ENCODE assay signal across 33 cellular contexts in the genomic region with DNA sequence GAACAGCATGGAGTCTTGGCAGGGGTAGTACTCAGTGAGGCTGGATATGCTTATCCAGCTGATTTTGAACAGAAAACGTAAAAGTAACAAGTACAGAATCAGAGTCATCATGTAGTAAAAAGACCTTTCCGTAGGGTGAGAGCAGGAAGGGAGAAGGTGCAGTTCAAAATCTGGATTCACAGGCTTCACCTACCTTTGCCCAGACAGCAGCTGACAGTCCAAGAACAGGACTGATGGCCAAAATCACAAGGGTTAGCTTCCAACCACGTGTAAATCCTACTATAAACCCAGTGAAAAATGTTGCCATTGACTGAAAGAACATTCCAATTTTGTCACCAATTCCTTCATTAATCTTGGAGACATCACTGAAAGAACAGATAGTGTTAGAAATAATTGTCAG. TPM values are rescaled to one million over a fixed set of nuclear protein-coding genes. Genes with fewer than 3 reads are reported as not detected.
"Had no signal": no experiment of that assay in that cellular context is flagged by ENCODE, and none has a peak within 500 bp of the region (broad histone marks: within the 10 kb centered on the region; RNA-seq: fewer than 3 reads in every experiment).

No MANE protein-coding gene starts in this region.

- H3K9me3 Mint-ChIP-seq: activated CD4-positive, alpha-beta T cell treated with anti-CD3 and anti-CD28 coated beads, Interleukin-2, amount 10 ng/mL, durations not matched to agents 24 days and 14 days; activated naive CD4-positive, alpha-beta T cell treated with anti-CD3 and anti-CD28 coated beads for 36 hours; activated naive CD4-positive, alpha-beta T cell treated with anti-CD3 and anti-CD28 coated beads, Interleukin-2, amount 50 U/mL, for 72 hours; activated T-cell treated with anti-CD3 and anti-CD28 coated beads, Interleukin-2, amount 50 U/mL, for 24 hours; activated T-helper 2 cell treated with anti-CD3 and anti-CD28 coated beads, Interferon-gamma antibody, Interleukin-2, Interleukin-4, amounts not matched to agents 10 μg/mL and 5 μg/mL and 100 μg/mL, durations not matched to agents 14 hours and 24 hours and 36 hours; IgD-negative memory B cell; T-helper 1 cell treated with Interleukin-12 subunit alpha and Interleukin-12 subunit beta and Interleukin-4 antibody, amounts not matched to agents 30 μg/mL and 1 μg/mL, for 36 hours; T-helper 2 cell treated with Interferon-gamma antibody and Interleukin-4, amounts not matched to agents 5 μg/mL and 100 μg/mL, for 36 hours had no signal

- ATAC-seq: activated CD8-positive, alpha-beta T cell treated with anti-CD3 and anti-CD28 coated beads, Interleukin-2, amount 10 ng/mL, durations not matched to agents 7 days and 5 days; activated naive CD4-positive, alpha-beta T cell treated with anti-CD3 and anti-CD28 coated beads, Interleukin-2, amount 50 U/mL, for 72 hours; Panc1 had no signal

- H3K4me3 ChIP-seq: MG63, SJCRH30, SK-N-MC had no signal

- H3K36me3 Mint-ChIP-seq: activated naive CD4-positive, alpha-beta T cell treated with anti-CD3 and anti-CD28 coated beads, Interleukin-2, amount 50 U/mL, for 72 hours had no signal

- FAIRE-seq: TTC549 had no signal

- H3K9me3 ChIP-seq: MG63, SJCRH30 had no signal

- H3K4me1 ChIP-seq: SJCRH30 had no signal

- H3K27me3 Mint-ChIP-seq: activated CD4-positive, alpha-beta T cell treated with anti-CD3 and anti-CD28 coated beads, Interleukin-2, amount 10 ng/mL, durations not matched to agents 24 days and 14 days; activated T-cell treated with anti-CD3 and anti-CD28 coated beads, Interleukin-2, amount 50 U/mL, for 24 hours; IgD-negative memory B cell had no signal

- H3K27me3 ChIP-seq: brain microvascular endothelial cell, MG63, SJCRH30 had no signal

- H3K4me3 Mint-ChIP-seq: activated CD4-positive, alpha-beta T cell treated with anti-CD3 and anti-CD28 coated beads, Interleukin-2, amount 10 ng/mL, durations not matched to agents 24 days and 14 days; activated CD8-positive, alpha-beta T cell treated with anti-CD3 and anti-CD28 coated beads, Interleukin-2, amount 10 ng/mL, durations not matched to agents 7 days and 5 days; activated naive CD4-positive, alpha-beta T cell treated with anti-CD3 and anti-CD28 coated beads for 36 hours; activated T-cell treated with anti-CD3 and anti-CD28 coated beads, Interleukin-2, amount 50 U/mL, for 24 hours; IgD-negative memory B cell; T-helper 1 cell treated with Interleukin-12 subunit alpha and Interleukin-12 subunit beta and Interleukin-4 antibody, amounts not matched to agents 30 μg/mL and 1 μg/mL, for 36 hours; T-helper 2 cell treated with Interferon-gamma antibody and Interleukin-4, amounts not matched to agents 5 μg/mL and 100 μg/mL, for 36 hours had no signal

- DNase-seq: activated CD4-positive, alpha-beta T cell treated with anti-CD3 and anti-CD28 coated beads, Interleukin-2, amount 10 ng/mL, durations not matched to agents 24 days and 14 days; activated CD4-positive, alpha-beta T cell treated with anti-CD3 and anti-CD28 coated beads, Interleukin-2, amount 50 U/mL, for 4 hours; activated CD8-positive, alpha-beta T cell treated with anti-CD3 and anti-CD28 coated beads, Interleukin-2, amount 10 ng/mL, durations not matched to agents 7 days and 5 days; activated gamma-delta T cell; activated naive CD4-positive, alpha-beta T cell treated with anti-CD3 and anti-CD28 coated beads for 36 hours; activated T-cell treated with anti-CD3 and anti-CD28 coated beads, Interleukin-2, amount 50 U/mL, for 24 hours; amniotic stem cell; aorta; brain microvascular endothelial cell; Karpas-422; KBM-7; MG63; NCI-H1048; NCI-H1105 treated with DMSO at 0.1 percent for 48 hours; NCI-H1436; NCI-H1694; NCI-H1930; NCI-H2081 treated with DMSO at 0.1 percent for 48 hours; NCI-H226; NCI-H446 treated with DMSO at 0.1 percent for 48 hours; NCI-H524; NCI-H69; NCI-H82; SHP77; SJCRH30 had no signal

- H3K36me3 ChIP-seq: brain microvascular endothelial cell, MG63, SJCRH30 had no signal

- H3K27ac Mint-ChIP-seq: activated CD4-positive, alpha-beta T cell treated with anti-CD3 and anti-CD28 coated beads, Interleukin-2, amount 10 ng/mL, durations not matched to agents 24 days and 14 days; activated CD8-positive, alpha-beta T cell treated with anti-CD3 and anti-CD28 coated beads, Interleukin-2, amount 10 ng/mL, durations not matched to agents 7 days and 5 days; activated naive CD4-positive, alpha-beta T cell treated with anti-CD3 and anti-CD28 coated beads for 36 hours; activated naive CD4-positive, alpha-beta T cell treated with anti-CD3 and anti-CD28 coated beads, Interleukin-2, amount 50 U/mL, for 72 hours; activated T-cell treated with anti-CD3 and anti-CD28 coated beads, Interleukin-2, amount 50 U/mL, for 24 hours; activated T-helper 2 cell treated with anti-CD3 and anti-CD28 coated beads, Interferon-gamma antibody, Interleukin-2, Interleukin-4, amounts not matched to agents 10 μg/mL and 5 μg/mL and 100 μg/mL, durations not matched to agents 14 hours and 24 hours and 36 hours; T-helper 1 cell treated with Interleukin-12 subunit alpha and Interleukin-12 subunit beta and Interleukin-4 antibody, amounts not matched to agents 30 μg/mL and 1 μg/mL, for 36 hours; T-helper 2 cell treated with Interferon-gamma antibody and Interleukin-4, amounts not matched to agents 5 μg/mL and 100 μg/mL, for 36 hours had no signal

- H3K27ac ChIP-seq: brain microvascular endothelial cell, SJCRH30, SK-N-MC had no signal

RNA-seq across cellular contexts. Expression of gene ABCB1, which starts 34.8 kb away (rescaled TPM):
- total RNA-seq: SJCRH30 had no signal
